ENCODE assay signal across 2 cellular contexts in the genomic region with DNA sequence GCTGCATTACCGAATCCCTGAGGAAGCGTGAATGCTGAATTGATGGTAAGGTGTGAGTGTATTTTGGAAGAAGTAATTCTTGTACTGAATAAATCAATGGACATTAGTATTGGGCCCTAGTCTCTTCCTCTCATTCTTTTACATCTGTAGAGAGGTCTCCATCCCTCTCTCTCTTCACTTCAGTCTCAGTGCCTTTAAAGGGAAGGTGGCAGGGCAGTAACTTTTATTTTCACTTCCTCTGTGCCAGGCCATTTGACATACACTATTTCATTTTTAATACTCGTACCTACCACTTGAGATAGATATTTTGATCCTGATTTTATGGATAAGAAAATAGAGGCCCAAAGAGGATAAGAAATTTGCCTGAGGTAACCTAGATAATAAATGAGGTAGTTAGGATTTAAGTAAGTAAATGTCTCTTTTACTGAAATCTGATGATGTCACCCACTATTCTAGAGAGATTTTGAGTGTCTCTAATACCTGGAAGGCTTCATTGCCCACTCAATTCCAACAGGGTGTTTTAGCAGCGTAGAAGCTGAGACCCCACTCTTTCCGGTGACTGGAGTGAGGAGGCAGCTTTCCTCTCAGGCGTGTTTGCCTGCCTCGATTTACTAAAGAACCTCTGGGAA.
A peak's percentile ranks its signal among the peaks of the same experiment; 100 is the strongest.
TF ChIP-seq lines count a peak whose summit lies in the region.

No MANE protein-coding gene starts in this region.

TF ChIP-seq in HEK293, 187 proteins besides CTCF, POLR2A, EP300 and RAD21 (continued from another document):
- TF ChIP-seq, protein P1, sequence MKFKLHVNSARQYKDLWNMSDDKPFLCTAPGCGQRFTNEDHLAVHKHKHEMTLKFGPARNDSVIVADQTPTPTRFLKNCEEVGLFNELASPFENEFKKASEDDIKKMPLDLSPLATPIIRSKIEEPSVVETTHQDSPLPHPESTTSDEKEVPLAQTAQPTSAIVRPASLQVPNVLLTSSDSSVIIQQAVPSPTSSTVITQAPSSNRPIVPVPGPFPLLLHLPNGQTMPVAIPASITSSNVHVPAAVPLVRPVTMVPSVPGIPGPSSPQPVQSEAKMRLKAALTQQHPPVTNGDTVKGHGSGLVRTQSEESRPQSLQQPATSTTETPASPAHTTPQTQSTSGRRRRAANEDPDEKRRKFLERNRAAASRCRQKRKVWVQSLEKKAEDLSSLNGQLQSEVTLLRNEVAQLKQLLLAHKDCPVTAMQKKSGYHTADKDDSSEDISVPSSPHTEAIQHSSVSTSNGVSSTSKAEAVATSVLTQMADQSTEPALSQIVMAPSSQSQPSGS (tag by site-specific recombination; IDR thresholded peaks at IDR 0.05; ENCODE audit: low read depth), result peak; percentile 62; the same call in 1 of the 2 replicates

TF ChIP-seq in GM12878, 131 proteins besides CTCF, POLR2A, EP300 and RAD21 (continued from another document):
- TF ChIP-seq HCFC1 (IDR thresholded peaks at IDR 0.05; ENCODE audit: low read length), result no peak
- TF ChIP-seq, protein P2, sequence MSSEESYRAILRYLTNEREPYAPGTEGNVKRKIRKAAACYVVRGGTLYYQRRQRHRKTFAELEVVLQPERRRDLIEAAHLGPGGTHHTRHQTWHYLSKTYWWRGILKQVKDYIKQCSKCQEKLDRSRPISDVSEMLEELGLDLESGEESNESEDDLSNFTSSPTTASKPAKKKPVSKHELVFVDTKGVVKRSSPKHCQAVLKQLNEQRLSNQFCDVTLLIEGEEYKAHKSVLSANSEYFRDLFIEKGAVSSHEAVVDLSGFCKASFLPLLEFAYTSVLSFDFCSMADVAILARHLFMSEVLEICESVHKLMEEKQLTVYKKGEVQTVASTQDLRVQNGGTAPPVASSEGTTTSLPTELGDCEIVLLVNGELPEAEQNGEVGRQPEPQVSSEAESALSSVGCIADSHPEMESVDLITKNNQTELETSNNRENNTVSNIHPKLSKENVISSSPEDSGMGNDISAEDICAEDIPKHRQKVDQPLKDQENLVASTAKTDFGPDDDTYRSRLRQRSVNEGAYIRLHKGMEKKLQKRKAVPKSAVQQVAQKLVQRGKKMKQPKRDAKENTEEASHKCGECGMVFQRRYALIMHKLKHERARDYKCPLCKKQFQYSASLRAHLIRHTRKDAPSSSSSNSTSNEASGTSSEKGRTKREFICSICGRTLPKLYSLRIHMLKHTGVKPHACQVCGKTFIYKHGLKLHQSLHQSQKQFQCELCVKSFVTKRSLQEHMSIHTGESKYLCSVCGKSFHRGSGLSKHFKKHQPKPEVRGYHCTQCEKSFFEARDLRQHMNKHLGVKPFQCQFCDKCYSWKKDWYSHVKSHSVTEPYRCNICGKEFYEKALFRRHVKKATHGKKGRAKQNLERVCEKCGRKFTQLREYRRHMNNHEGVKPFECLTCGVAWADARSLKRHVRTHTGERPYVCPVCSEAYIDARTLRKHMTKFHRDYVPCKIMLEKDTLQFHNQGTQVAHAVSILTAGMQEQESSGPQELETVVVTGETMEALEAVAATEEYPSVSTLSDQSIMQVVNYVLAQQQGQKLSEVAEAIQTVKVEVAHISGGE (CRISPR knock-in tag; IDR thresholded peaks at IDR 0.05), result no peak
- no peak for TF ChIP-seq EGR1 (IDR thresholded peaks at IDR 0.05; ENCODE audit: borderline replicate concordance in 1 of 2, low read depth in 2 of 2, low read length in 2 of 2)
